ENCODE assay signal across 17 cellular contexts in genomic region chr14:96176275-96176674, GRCh38. TPM values are rescaled to one million over a fixed set of nuclear protein-coding genes. Genes with fewer than 3 reads are reported as not detected.
DNase-seq lines count a peak whose midpoint lies in the region; ATAC-seq and TF ChIP-seq lines count a peak whose summit lies in the region.
"Had no signal": no experiment of that assay in that cellular context is flagged by ENCODE, and none has a peak within 500 bp of the region (broad histone marks: within the 10 kb centered on the region; RNA-seq: fewer than 3 reads in every experiment).

No MANE protein-coding gene starts in this region.

- H3K36me3 Mint-ChIP-seq in effector memory CD8-positive, alpha-beta T cell (ENCODE audit: insufficient read depth): no peaks in the 10 kb centered on the region
- H3K36me3 Mint-ChIP-seq in activated T-cell treated with anti-CD3 and anti-CD28 coated beads, Interleukin-2, amount 50 U/mL, for 72 hours (ENCODE audit: insufficient read depth in 2 of 2): no peaks in the 10 kb centered on the region
- H3K36me3 Mint-ChIP-seq: CD4-positive, alpha-beta memory T cell; naive thymus-derived CD8-positive, alpha-beta T cell; T-cell had no signal

- no peak overlapping the region for H3K27ac Mint-ChIP-seq in effector memory CD8-positive, alpha-beta T cell
- no peak overlapping the region for H3K27ac Mint-ChIP-seq in activated T-cell treated with anti-CD3 and anti-CD28 coated beads, Interleukin-2, amount 50 U/mL, for 72 hours
- H3K27ac Mint-ChIP-seq: activated B cell treated with CpG ODN at 0.5 μM for 24 hours; CD4-positive, alpha-beta memory T cell; T-cell had no signal

- no peaks in the 10 kb centered on the region for H3K27me3 ChIP-seq in hepatocyte
- H3K27me3 ChIP-seq in tibial nerve: no peaks in the 10 kb centered on the region

- TF ChIP-seq EP300 in tibial nerve (IDR thresholded peaks at IDR 0.05): no peak

- DNase-seq in ELR (ENCODE audit: low read depth) (peak; percentile 33), amniotic stem cell (lab: John Stamatoyannopoulos, UW) (peak; percentile 7), hepatocyte (ENCODE audit: low spot score) (no peak), tibial nerve (ENCODE audit: low spot score in 2 of 2) (no peak)
- no peak for DNase-seq in effector memory CD8-positive, alpha-beta T cell
- DNase-seq in activated CD4-positive, alpha-beta T cell treated with anti-CD3 and anti-CD28 coated beads, Interleukin-2, amount 50 U/mL, for 4 hours: no peak
- no peak for DNase-seq in stimulated activated CD4-positive, alpha-beta T cell treated with anti-CD3 and anti-CD28 coated beads, Interleukin-4, amount 100 ng/mL, for 1 hour
- no peak for DNase-seq in activated T-cell treated with anti-CD3 and anti-CD28 coated beads, Interleukin-2, amount 50 U/mL, for 72 hours
- DNase-seq: activated B cell treated with CpG ODN at 0.5 μM for 24 hours; activated gamma-delta T cell; CD4-positive, alpha-beta memory T cell; MV-4-11; naive thymus-derived CD8-positive, alpha-beta T cell; NCI-H526 treated with DMSO at 0.1 percent for 48 hours; RPMI8226; T-cell had no signal

- peak overlapping the region; percentile 46 for H3K27ac ChIP-seq in hepatocyte
- peak overlapping the region in 3 of 4 donors; percentile 36 to 75 (median 61) for H3K27ac ChIP-seq in tibial nerve

- H3K9me3 ChIP-seq in hepatocyte (ENCODE audit: low read depth): no peaks in the 10 kb centered on the region
- H3K9me3 ChIP-seq in tibial nerve: no peaks in the 10 kb centered on the region

- no peak overlapping the region for H3K4me2 ChIP-seq in hepatocyte

- H3K36me3 ChIP-seq in hepatocyte (replicated peaks; ENCODE audit: insufficient read depth, low read depth) (no peaks in the 10 kb centered on the region), tibial nerve (no peaks in the 10 kb centered on the region)

- H3K9me2 ChIP-seq in hepatocyte (replicated peaks; ENCODE audit: insufficient read depth): no peaks in the 10 kb centered on the region

- H3K27me3 Mint-ChIP-seq in effector memory CD8-positive, alpha-beta T cell: peaks cover 40 to 53% of the 10 kb centered on the region in 2 donors
- peaks cover 16% of the 10 kb centered on the region for H3K27me3 Mint-ChIP-seq in activated T-cell treated with anti-CD3 and anti-CD28 coated beads, Interleukin-2, amount 50 U/mL, for 72 hours (ENCODE audit: low read depth)

- H3K79me2 ChIP-seq in hepatocyte: no peaks in the 10 kb centered on the region

- no peak for TF ChIP-seq CTCF in hepatocyte (IDR thresholded peaks at IDR 0.05; ENCODE audit: poor library complexity)
- TF ChIP-seq CTCF in tibial nerve (IDR thresholded peaks at IDR 0.05): no peak

- H3K4me1 ChIP-seq in hepatocyte (ENCODE audit: insufficient read depth): peaks cover 14% of the 10 kb centered on the region
- H3K4me1 ChIP-seq in tibial nerve: peaks cover 0 to 44% (median 10%) of the 10 kb centered on the region in 4 donors

- no peaks in the 10 kb centered on the region for H4K20me1 ChIP-seq in hepatocyte (ENCODE audit: insufficient read depth, poor library complexity, severe bottlenecking)

- no peaks in the 10 kb centered on the region for H3K9me3 Mint-ChIP-seq in effector memory CD8-positive, alpha-beta T cell
- no peaks in the 10 kb centered on the region for H3K9me3 Mint-ChIP-seq in activated T-cell treated with anti-CD3 and anti-CD28 coated beads, Interleukin-2, amount 50 U/mL, for 72 hours
- H3K9me3 Mint-ChIP-seq: activated B cell treated with CpG ODN at 0.5 μM for 24 hours; CD4-positive, alpha-beta memory T cell; naive thymus-derived CD8-positive, alpha-beta T cell had no signal

- no peak overlapping the region for H3K4me3 Mint-ChIP-seq in effector memory CD8-positive, alpha-beta T cell
- H3K4me3 Mint-ChIP-seq in activated T-cell treated with anti-CD3 and anti-CD28 coated beads, Interleukin-2, amount 50 U/mL, for 72 hours: no peak overlapping the region
- H3K4me3 Mint-ChIP-seq: activated B cell treated with CpG ODN at 0.5 μM for 24 hours; CD4-positive, alpha-beta memory T cell; naive thymus-derived CD8-positive, alpha-beta T cell; T-cell had no signal

- 94% methylated on average over 2 of the region's 2 CpGs for WGBS in hepatocyte (ENCODE audit: low lambda C conversion rate, missing lambda C conversion rate)
- 61 to 94% methylated on average over 2 of the region's 2 CpGs for WGBS in tibial nerve, 2 donors

- ATAC-seq in effector memory CD8-positive, alpha-beta T cell (replicated peaks): no peak
- no peak for ATAC-seq in activated T-cell treated with anti-CD3 and anti-CD28 coated beads, Interleukin-2, amount 50 U/mL, for 72 hours (replicated peaks in 1 of 2)
- ATAC-seq: esophagus mucosa; naive thymus-derived CD8-positive, alpha-beta T cell; T-cell had no signal

- H3K4me1 Mint-ChIP-seq in effector memory CD8-positive, alpha-beta T cell (ENCODE audit: low read depth in 2 of 2): no peaks in the 10 kb centered on the region
- no peaks in the 10 kb centered on the region for H3K4me1 Mint-ChIP-seq in activated T-cell treated with anti-CD3 and anti-CD28 coated beads, Interleukin-2, amount 50 U/mL, for 72 hours (ENCODE audit: low read depth)
- H3K4me1 Mint-ChIP-seq: activated B cell treated with CpG ODN at 0.5 μM for 24 hours had no signal

- no peak for TF ChIP-seq POLR2A in tibial nerve (IDR thresholded peaks at IDR 0.05)

- no peak overlapping the region for H2AFZ ChIP-seq in hepatocyte

- H3K4me3 ChIP-seq in hepatocyte (no peak overlapping the region), tibial nerve (no peak overlapping the region)

RNA-seq across cellular contexts. Expression of gene BDKRB2, which starts 28.4 kb away (rescaled TPM):
- total RNA-seq in hepatocyte (4.7 and 5.9 TPM in 2 replicates), tibial nerve (10 to 100 TPM; 10.5 to 26.8 (median 18.4) TPM)
- polyA plus RNA-seq in hepatocyte: 4.4 and 5.2 TPM in 2 replicates
- not detected for total RNA-seq in activated T-cell treated with anti-CD3 and anti-CD28 coated beads, Interleukin-2, amount 50 U/mL, for 72 hours
- total RNA-seq: activated B cell treated with CpG ODN at 0.5 μM for 24 hours; CD4-positive, alpha-beta memory T cell; naive thymus-derived CD8-positive, alpha-beta T cell had no signal
- polyA plus RNA-seq: CD4-positive, alpha-beta memory T cell; naive thymus-derived CD8-positive, alpha-beta T cell had no signal

Comparison
In these comparisons a context has a peak if more than half of its experiments do, and no peak if none do; other contexts are left out.
1. DNase-seq: peak in ELR (single experiment) and amniotic stem cell (single experiment); none in hepatocyte (single experiment), tibial nerve (0 of 2), effector memory CD8-positive, alpha-beta T cell (0 of 3), activated CD4-positive, alpha-beta T cell treated with anti-CD3 and anti-CD28 coated beads, Interleukin-2, amount 50 U/mL, for 4 hours (0 of 2), stimulated activated CD4-positive, alpha-beta T cell treated with anti-CD3 and anti-CD28 coated beads, Interleukin-4, amount 100 ng/mL, for 1 hour (single experiment) and activated T-cell treated with anti-CD3 and anti-CD28 coated beads, Interleukin-2, amount 50 U/mL, for 72 hours (0 of 2).